ENCODE assay signal across 8 cellular contexts in genomic region chr1:112706505-112707216, GRCh38. TPM values are rescaled to one million over a fixed set of nuclear protein-coding genes. Genes with fewer than 3 reads are reported as not detected.
DNase-seq lines count a peak whose midpoint lies in the region; ATAC-seq, FAIRE-seq and TF ChIP-seq lines count a peak whose summit lies in the region.

Gene RHOC, minus strand, starts transcription at chr1:112707127. Its CDS starts 3,328 bp downstream, at chr1:112703799.

- ATAC-seq in GM18505 (IDR thresholded peaks at IDR 0.05; ENCODE audit: unreplicated experiment) (peak; percentile 60), HG02852 (IDR thresholded peaks at IDR 0.05; ENCODE audit: unreplicated experiment) (peak; percentile 63), Right ventricle myocardium inferior (peak; percentile 90), pancreas (peak; percentile 81 to 87 (median 82))

- H3K27me3 Mint-ChIP-seq in activated naive CD8-positive, alpha-beta T cell = peaks cover 2% of the 10 kb centered on the region

- no peak for FAIRE-seq in pancreas (lab: Jason Lieb, UNC)

- peaks cover 0 to 4% (median 3%) of the 10 kb centered on the region in 3 donors for H3K36me3 ChIP-seq in pancreas

- peak within 1 kb of the TSS; percentile 83 for H3K4me3 Mint-ChIP-seq in activated naive CD8-positive, alpha-beta T cell

- peak; percentile 61 for TF ChIP-seq POLR2A in GM18505 (IDR thresholded peaks at IDR 0.05; ENCODE audit: borderline replicate concordance, extremely low read depth, insufficient read depth, insufficient read length)

- DNase-seq in AML-193 (lab: John Stamatoyannopoulos, UW) (peak; percentile 29 to 45), NCI-H510A treated with DMSO at 0.1 percent for 48 hours (lab: John Stamatoyannopoulos, UW) (peak; percentile 31), Right ventricle myocardium inferior (ENCODE audit: missing footprints) (peak; percentile 87), pancreas (peak; percentile 70 to 89 (median 80)), DMS153 treated with DMSO at 0.1 percent for 48 hours (lab: John Stamatoyannopoulos, UW; ENCODE audit: unreplicated experiment) (no peak)

- H3K4me3 ChIP-seq in pancreas = peak within 1 kb of the TSS; percentile 63 to 99 (median 94)

- H3K27ac ChIP-seq in pancreas = peak within 1 kb of the TSS; percentile 77 to 92 (median 84)

- no peaks in the 10 kb centered on the region for H3K36me3 Mint-ChIP-seq in activated naive CD8-positive, alpha-beta T cell

- H3K9me3 Mint-ChIP-seq in activated naive CD8-positive, alpha-beta T cell (ENCODE audit: low read depth) = no peaks in the 10 kb centered on the region

- H3K4me1 Mint-ChIP-seq in activated naive CD8-positive, alpha-beta T cell (ENCODE audit: low read depth) = peaks cover 42% of the 10 kb centered on the region

- no peak within 1 kb of the TSS for H3K27ac Mint-ChIP-seq in activated naive CD8-positive, alpha-beta T cell

- 1 to 2% methylated on average over 18 to 60 of the region's 60 CpGs for WGBS in pancreas, 2 donors

- H3K27me3 ChIP-seq in pancreas = no peaks in the 10 kb centered on the region

- peaks cover 0 to 29% (median 8%) of the 10 kb centered on the region in 3 donors for H3K4me1 ChIP-seq in pancreas

- no peaks in the 10 kb centered on the region for H3K9me3 ChIP-seq in pancreas

- no peak for TF ChIP-seq CTCF in pancreas (IDR thresholded peaks at IDR 0.05)

- intact Hi-C loops in Right ventricle myocardium inferior (cut with DNase I) (loop anchor here (1.0 to 5.0 kb wide), 2 partner anchors 88 to 204 kb away; no protein-coding TSS in a partner anchor), pancreas (cut with DNase I) (loop anchor here in 2 of 3 donors (5.0 to 10.0 kb wide), 4 partner anchors 82 to 319 kb away; partner anchors contain the start of gene WNT2B (in 2 of the 2))

RNA-seq across cellular contexts. Expression of gene RHOC, which starts in this region (rescaled TPM):
- total RNA-seq in Right ventricle myocardium inferior (118 TPM), pancreas (100 to 1,000 TPM in 1 of 6 donors, 10 to 100 TPM in 5; 44.0 to 105 (median 53.5) TPM)
- polyA plus RNA-seq in pancreas = 10 to 100 TPM; 91.5 to 94.5 TPM
